Comparison of ENCODE assay signal across 2 cellular contexts in genomic region chr1:198933506-198933905, GRCh38.
TF ChIP-seq lines count a peak whose summit lies in the region.

No MANE protein-coding gene starts in this region.

TF ChIP-seq in A549, 52 proteins besides CTCF, POLR2A, EP300 and RAD21 (continued from another document):
- TF ChIP-seq CHD4 (IDR thresholded peaks at IDR 0.05; ENCODE audit: borderline replicate concordance) (no peak), RARB (CRISPR knock-in tag; IDR thresholded peaks at IDR 0.05) (no peak), HDAC2 (IDR thresholded peaks at IDR 0.05) (no peak), CHD2 (IDR thresholded peaks at IDR 0.05; ENCODE audit: low read length, partially characterized antibody) (no peak)

TF ChIP-seq in HCT116, 20 proteins besides CTCF, POLR2A, EP300 and RAD21 (continued from another document):
- TF ChIP-seq, protein P1, sequence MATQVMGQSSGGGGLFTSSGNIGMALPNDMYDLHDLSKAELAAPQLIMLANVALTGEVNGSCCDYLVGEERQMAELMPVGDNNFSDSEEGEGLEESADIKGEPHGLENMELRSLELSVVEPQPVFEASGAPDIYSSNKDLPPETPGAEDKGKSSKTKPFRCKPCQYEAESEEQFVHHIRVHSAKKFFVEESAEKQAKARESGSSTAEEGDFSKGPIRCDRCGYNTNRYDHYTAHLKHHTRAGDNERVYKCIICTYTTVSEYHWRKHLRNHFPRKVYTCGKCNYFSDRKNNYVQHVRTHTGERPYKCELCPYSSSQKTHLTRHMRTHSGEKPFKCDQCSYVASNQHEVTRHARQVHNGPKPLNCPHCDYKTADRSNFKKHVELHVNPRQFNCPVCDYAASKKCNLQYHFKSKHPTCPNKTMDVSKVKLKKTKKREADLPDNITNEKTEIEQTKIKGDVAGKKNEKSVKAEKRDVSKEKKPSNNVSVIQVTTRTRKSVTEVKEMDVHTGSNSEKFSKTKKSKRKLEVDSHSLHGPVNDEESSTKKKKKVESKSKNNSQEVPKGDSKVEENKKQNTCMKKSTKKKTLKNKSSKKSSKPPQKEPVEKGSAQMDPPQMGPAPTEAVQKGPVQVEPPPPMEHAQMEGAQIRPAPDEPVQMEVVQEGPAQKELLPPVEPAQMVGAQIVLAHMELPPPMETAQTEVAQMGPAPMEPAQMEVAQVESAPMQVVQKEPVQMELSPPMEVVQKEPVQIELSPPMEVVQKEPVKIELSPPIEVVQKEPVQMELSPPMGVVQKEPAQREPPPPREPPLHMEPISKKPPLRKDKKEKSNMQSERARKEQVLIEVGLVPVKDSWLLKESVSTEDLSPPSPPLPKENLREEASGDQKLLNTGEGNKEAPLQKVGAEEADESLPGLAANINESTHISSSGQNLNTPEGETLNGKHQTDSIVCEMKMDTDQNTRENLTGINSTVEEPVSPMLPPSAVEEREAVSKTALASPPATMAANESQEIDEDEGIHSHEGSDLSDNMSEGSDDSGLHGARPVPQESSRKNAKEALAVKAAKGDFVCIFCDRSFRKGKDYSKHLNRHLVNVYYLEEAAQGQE (IDR thresholded peaks at IDR 0.05; ENCODE audit: low read depth), result no peak
- TF ChIP-seq ZNF274 (IDR thresholded peaks at IDR 0.05; ENCODE audit: low read depth, low read length) (no peak), JUND (IDR thresholded peaks at IDR 0.05) (no peak), ZFX (IDR thresholded peaks at IDR 0.05) (no peak), EZH2 (IDR thresholded peaks at IDR 0.05) (no peak), CEBPB (IDR thresholded peaks at IDR 0.05; ENCODE audit: low read depth) (no peak), POLR2AphosphoS5 (IDR thresholded peaks at IDR 0.05; ENCODE audit: low read depth, low read length) (no peak), SIN3A (IDR thresholded peaks at IDR 0.05; ENCODE audit: low read depth) (no peak), FOSL1 (IDR thresholded peaks at IDR 0.05; ENCODE audit: low read depth) (no peak), TCF7L2 (IDR thresholded peaks at IDR 0.05; ENCODE audit: borderline replicate concordance, extremely low read depth, insufficient read depth, insufficient read length) (no peak)
- TF ChIP-seq, protein P2, sequence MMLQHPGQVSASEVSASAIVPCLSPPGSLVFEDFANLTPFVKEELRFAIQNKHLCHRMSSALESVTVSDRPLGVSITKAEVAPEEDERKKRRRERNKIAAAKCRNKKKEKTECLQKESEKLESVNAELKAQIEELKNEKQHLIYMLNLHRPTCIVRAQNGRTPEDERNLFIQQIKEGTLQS (IDR thresholded peaks at IDR 0.05), result no peak
